ENCODE assay signal across 15 cellular contexts in genomic region chr22:36145881-36146280, GRCh38. TPM values are rescaled to one million over a fixed set of nuclear protein-coding genes. Genes with fewer than 3 reads are reported as not detected.
DNase-seq lines count a peak whose midpoint lies in the region; ATAC-seq and TF ChIP-seq lines count a peak whose summit lies in the region.
"Had no signal": no experiment of that assay in that cellular context is flagged by ENCODE, and none has a peak within 500 bp of the region (broad histone marks: within the 10 kb centered on the region; RNA-seq: fewer than 3 reads in every experiment).

No MANE protein-coding gene starts in this region.

- no peak for TF ChIP-seq CTCF in HEK293 (tag by site-specific recombination; IDR thresholded peaks at IDR 0.05)
- TF ChIP-seq CTCF in natural killer cell (IDR thresholded peaks at IDR 0.05) = no peak
- no peak for TF ChIP-seq CTCF in endodermal cell (conservative IDR thresholded peaks at IDR 0.05)

- H3K27ac Mint-ChIP-seq in CD4-positive, alpha-beta memory T cell = peak overlapping the region in 4 of 7 donors; percentile 37 to 88 (median 78)
- peak overlapping the region; percentile 79 for H3K27ac Mint-ChIP-seq in central memory CD8-positive, alpha-beta T cell (ENCODE audit: low read depth)
- H3K27ac Mint-ChIP-seq in natural killer cell (peak overlapping the region; percentile 71 to 77), endodermal cell (no peak overlapping the region)

- POLR2A ChIA-PET in CD4-positive, alpha-beta memory T cell (lab: Charles Lee; ENCODE audit: partially characterized antibody) = no interaction called here
- POLR2A ChIA-PET in HEK293 (lab: Yijun Ruan, JAX) = no interaction called here

- no peak overlapping the region for H3K27ac ChIP-seq in CD4-positive, alpha-beta memory T cell (ENCODE audit: low read depth, low read length)
- H3K27ac ChIP-seq in HEK293 (ENCODE audit: extremely low read depth, low read depth, low read length) = no peak overlapping the region
- H3K27ac ChIP-seq in endodermal cell (ENCODE audit: low read depth, low read length) = no peak overlapping the region
- H3K27ac ChIP-seq: BLaER1 had no signal

- 83% methylated on average over 1 of the region's 4 CpGs; no CpG with 5 or more reads in 1 of the 2 experiments for WGBS in endodermal cell (ENCODE audit: insufficient coverage in 1 of 2, insufficient read length in 1 of 2), 2 experiments

- no peak overlapping the region for H3K4me3 Mint-ChIP-seq in CD4-positive, alpha-beta memory T cell
- no peak overlapping the region for H3K4me3 Mint-ChIP-seq in central memory CD8-positive, alpha-beta T cell
- H3K4me3 Mint-ChIP-seq in natural killer cell (no peak overlapping the region), endodermal cell (no peak overlapping the region)

- in situ Hi-C loops in KBM-7 (cut with MboI; ENCODE audit: low pct_unique_long_range_greater_than_20kb, low sequenced_read_pairs) = no loop called here

- peaks cover 23 to 64% (median 46%) of the 10 kb centered on the region in 4 donors for H3K4me1 Mint-ChIP-seq in CD4-positive, alpha-beta memory T cell
- peaks cover 36% of the 10 kb centered on the region for H3K4me1 Mint-ChIP-seq in central memory CD8-positive, alpha-beta T cell
- peaks cover 23 to 31% of the 10 kb centered on the region in 2 donors for H3K4me1 Mint-ChIP-seq in natural killer cell
- peaks cover 14% of the 10 kb centered on the region for H3K4me1 Mint-ChIP-seq in endodermal cell

- no peak for DNase-seq in CD4-positive, alpha-beta memory T cell
- no peak for DNase-seq in central memory CD8-positive, alpha-beta T cell (ENCODE audit: low spot score in 2 of 2)
- no peak for DNase-seq in natural killer cell
- no peak for DNase-seq in NCI-H1048 (lab: John Stamatoyannopoulos, UW)
- DNase-seq in KBM-7 = no peak
- DNase-seq in midbrain (lab: John Stamatoyannopoulos, UW) = no peak
- no peak for DNase-seq in endodermal cell
- DNase-seq: effector CD8-positive, alpha-beta T cell; MV-4-11; NCI-H2171; stimulated activated CD4-positive, alpha-beta T cell treated with anti-CD3 and anti-CD28 coated beads, Interleukin-2, amount 100 ng/mL, for 24 hours; stimulated activated CD8-positive, alpha-beta memory T cell treated with anti-CD3 and anti-CD28 coated beads, Interleukin-4, amount 100 ng/mL, for 48 hours had no signal

- intact Hi-C loops in CD4-positive, alpha-beta memory T cell (cut with micrococcal nuclease) = loop anchor here (1.0 kb wide), 1 partner anchor 34 kb away; no protein-coding TSS in a partner anchor
- intact Hi-C loops in natural killer cell (cut with micrococcal nuclease) = loop anchor here (1.0 kb wide), 1 partner anchor 34 kb away; no protein-coding TSS in a partner anchor

- H3K9me3 ChIP-seq in CD4-positive, alpha-beta memory T cell (ENCODE audit: control insufficient read depth in 1 of 2, low read length in 2 of 2) = no peaks in the 10 kb centered on the region
- H3K9me3 ChIP-seq in HEK293 (ENCODE audit: control insufficient read depth, insufficient read depth, low read depth, low read length) = no peaks in the 10 kb centered on the region
- H3K9me3 ChIP-seq in endodermal cell (ENCODE audit: control insufficient read depth, low read length) = no peaks in the 10 kb centered on the region
- H3K9me3 ChIP-seq: BLaER1 had no signal

- peaks cover 81% of the 10 kb centered on the region for H3K36me3 ChIP-seq in CD4-positive, alpha-beta memory T cell (ENCODE audit: insufficient read depth, low read length)
- H3K36me3 ChIP-seq in HEK293 (ENCODE audit: control insufficient read depth in 2 of 2, insufficient read depth in 1 of 2, low read length in 2 of 2) = no peaks in the 10 kb centered on the region
- H3K36me3 ChIP-seq in endodermal cell (ENCODE audit: control insufficient read depth, insufficient read depth, low read length) = no peaks in the 10 kb centered on the region

- no peak overlapping the region for H3K9ac ChIP-seq in endodermal cell (ENCODE audit: extremely low read depth, low read length, poor library complexity, severe bottlenecking)
- H3K9ac ChIP-seq: BLaER1 had no signal

- H3K9me3 Mint-ChIP-seq in CD4-positive, alpha-beta memory T cell = no peaks in the 10 kb centered on the region
- no peaks in the 10 kb centered on the region for H3K9me3 Mint-ChIP-seq in central memory CD8-positive, alpha-beta T cell
- H3K9me3 Mint-ChIP-seq in natural killer cell (no peaks in the 10 kb centered on the region), endodermal cell (no peaks in the 10 kb centered on the region)
- H3K9me3 Mint-ChIP-seq: WTC11 had no signal

- H3K27me3 ChIP-seq in CD4-positive, alpha-beta memory T cell (ENCODE audit: insufficient read depth, low read length) = no peaks in the 10 kb centered on the region
- H3K27me3 ChIP-seq in endodermal cell (ENCODE audit: control insufficient read depth, insufficient read depth, low read length, poor library complexity, severe bottlenecking) = no peaks in the 10 kb centered on the region
- H3K27me3 ChIP-seq: BLaER1 had no signal

- ATAC-seq in central memory CD8-positive, alpha-beta T cell (replicated peaks; ENCODE audit: extremely low read depth, poor library complexity, severe bottlenecking) = no peak
- no peak for ATAC-seq in natural killer cell

- peaks cover 22% of the 10 kb centered on the region for H3K4me1 ChIP-seq in CD4-positive, alpha-beta memory T cell (ENCODE audit: insufficient read depth, low read length)
- H3K4me1 ChIP-seq in HEK293 (ENCODE audit: control insufficient read depth, insufficient read depth, low read length) (no peaks in the 10 kb centered on the region), endodermal cell (ENCODE audit: control insufficient read depth, insufficient read depth, low read length) (no peaks in the 10 kb centered on the region)

- no peak overlapping the region for H3K4me3 ChIP-seq in CD4-positive, alpha-beta memory T cell (ENCODE audit: low read length in 2 of 2)
- no peak overlapping the region for H3K4me3 ChIP-seq in HEK293 (ENCODE audit: low read depth, low read length)
- no peak overlapping the region for H3K4me3 ChIP-seq in endodermal cell (ENCODE audit: low read length)
- H3K4me3 ChIP-seq: BLaER1 had no signal

- CTCF ChIA-PET in CD4-positive, alpha-beta memory T cell (lab: Charles Lee; ENCODE audit: partially characterized antibody) = interaction anchor here (1.2 to 5.1 kb wide), 3 partner anchors 15 to 34 kb away, joined by 5 to 63 read pairs (median 6); partner anchors contain the start of gene APOL3
- CTCF ChIA-PET in HEK293 (lab: Yijun Ruan, JAX) = interaction anchor here (0.6 to 7.7 kb wide), 9 partner anchors 9 to 795 kb away, joined by 3 to 63 read pairs (median 3); no protein-coding TSS in a partner anchor

- H3K27me3 Mint-ChIP-seq in CD4-positive, alpha-beta memory T cell = no peaks in the 10 kb centered on the region
- no peaks in the 10 kb centered on the region for H3K27me3 Mint-ChIP-seq in central memory CD8-positive, alpha-beta T cell
- H3K27me3 Mint-ChIP-seq in natural killer cell (ENCODE audit: low read depth in 2 of 2) (no peaks in the 10 kb centered on the region), endodermal cell (ENCODE audit: insufficient read depth) (no peaks in the 10 kb centered on the region)

- H3K36me3 Mint-ChIP-seq in CD4-positive, alpha-beta memory T cell = peaks cover 85 to 93% of the 10 kb centered on the region in 2 donors
- peaks cover 57% of the 10 kb centered on the region for H3K36me3 Mint-ChIP-seq in central memory CD8-positive, alpha-beta T cell (ENCODE audit: insufficient read depth)
- H3K36me3 Mint-ChIP-seq in natural killer cell (peaks cover 14% of the 10 kb centered on the region), endodermal cell (ENCODE audit: low read depth) (no peaks in the 10 kb centered on the region)
- H3K36me3 Mint-ChIP-seq: WTC11 had no signal

TF ChIP-seq in HEK293, 187 proteins besides CTCF, POLR2A, EP300 and RAD21 (continues in another document):
- TF ChIP-seq EGR2 (tag by site-specific recombination; IDR thresholded peaks at IDR 0.05; ENCODE audit: low read depth) = peak; percentile 39
- TF ChIP-seq, protein P1, sequence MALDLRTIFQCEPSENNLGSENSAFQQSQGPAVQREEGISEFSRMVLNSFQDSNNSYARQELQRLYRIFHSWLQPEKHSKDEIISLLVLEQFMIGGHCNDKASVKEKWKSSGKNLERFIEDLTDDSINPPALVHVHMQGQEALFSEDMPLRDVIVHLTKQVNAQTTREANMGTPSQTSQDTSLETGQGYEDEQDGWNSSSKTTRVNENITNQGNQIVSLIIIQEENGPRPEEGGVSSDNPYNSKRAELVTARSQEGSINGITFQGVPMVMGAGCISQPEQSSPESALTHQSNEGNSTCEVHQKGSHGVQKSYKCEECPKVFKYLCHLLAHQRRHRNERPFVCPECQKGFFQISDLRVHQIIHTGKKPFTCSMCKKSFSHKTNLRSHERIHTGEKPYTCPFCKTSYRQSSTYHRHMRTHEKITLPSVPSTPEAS (tag by site-specific recombination; IDR thresholded peaks at IDR 0.05) = peak; percentile 81
- no peak for TF ChIP-seq ZNF121 (tag by site-specific recombination; IDR thresholded peaks at IDR 0.05)
- peak; percentile 83 for TF ChIP-seq GLIS1 (tag by site-specific recombination; IDR thresholded peaks at IDR 0.05)
- TF ChIP-seq ZNF223 (tag by site-specific recombination; IDR thresholded peaks at IDR 0.05) = no peak
- 0 out of 2 replicates have a peak, but pooled peaks have one; percentile 52 for TF ChIP-seq ZNF398 (tag by site-specific recombination; IDR thresholded peaks at IDR 0.05)

RNA-seq across cellular contexts. Expression of gene APOL3, which starts 14.7 kb away (rescaled TPM):
- total RNA-seq in CD4-positive, alpha-beta memory T cell = 100 to 1,000 TPM; 213 to 229 TPM
- 100 to 1,000 TPM in 1 of 2 donors, 10 to 100 TPM in 1; 47.4 to 109 TPM for polyA plus RNA-seq in CD4-positive, alpha-beta memory T cell
- total RNA-seq in natural killer cell (100 to 1,000 TPM; 105 to 166 (median 111) TPM), endodermal cell (1 to 10 TPM in 1 of 2 donors, under 1 TPM in 1; 0.46 to 1.1 TPM)
- polyA plus RNA-seq in endodermal cell (2013, experiment 1 of 2) = 0.36 TPM
- 0.46 TPM for polyA plus RNA-seq in endodermal cell (2013, experiment 2 of 2)

RNA-seq across cellular contexts. Expression of gene APOL4, which starts 55.7 kb away (rescaled TPM):
- not detected for total RNA-seq in CD4-positive, alpha-beta memory T cell
- not detected for polyA plus RNA-seq in CD4-positive, alpha-beta memory T cell
- total RNA-seq in natural killer cell (under 1 TPM in 1 of 3 donors, not detected in 2; 0.70 TPM), endodermal cell (not detected)
- polyA plus RNA-seq in endodermal cell (2013, experiment 1 of 2) = 0.07 TPM
- polyA plus RNA-seq in endodermal cell (2013, experiment 2 of 2) = 0.17 TPM

Comparison
In these comparisons a context has a peak if more than half of its experiments do, and no peak if none do; other contexts are left out.
1. RNA of gene APOL3, which starts 14.7 kb away (total RNA-seq): 213 to 229 TPM in CD4-positive, alpha-beta memory T cell and 105 to 166 TPM in natural killer cell; 0.46 to 1.1 TPM in endodermal cell; every median in the first group is over 10 times any median in the second.